29 cellular contexts compared by ENCODE assay signal in genomic region chr9:78856781-78857180, GRCh38.
"Had no signal": no experiment of that assay in that cellular context is flagged by ENCODE, and none has a peak within 500 bp of the region (broad histone marks: within the 10 kb centered on the region; RNA-seq: fewer than 3 reads in every experiment).

No MANE protein-coding gene starts in this region.

- H3K27me3 ChIP-seq: esophagus squamous epithelium, right atrium auricular region, stomach, tibial artery had no signal

- H3K79me2 ChIP-seq: parathyroid adenoma had no signal

- H3K9ac ChIP-seq: parathyroid adenoma had no signal

- H3K4me2 ChIP-seq: smooth muscle cell had no signal

- H2AFZ ChIP-seq: parathyroid adenoma had no signal

- H3K4me3 ChIP-seq: esophagus squamous epithelium, psoas muscle, right atrium auricular region, smooth muscle cell, stomach, tibial artery had no signal

- H3K4me1 ChIP-seq: esophagus squamous epithelium, parathyroid adenoma, psoas muscle, right atrium auricular region, stomach, tibial artery had no signal

- ATAC-seq: activated CD8-positive, alpha-beta T cell treated with anti-CD3 and anti-CD28 coated beads for 36 hours; activated T-cell treated with anti-CD3 and anti-CD28 coated beads, Interleukin-2, amount 50 U/mL, for 4 hours; activated T-helper 17 cell treated with anti-CD3 and anti-CD28 coated beads, Interleukin-2, amount 50 U/mL, for 72 hours; left cardiac atrium; left ventricle myocardium superior; psoas muscle; stimulated activated naive B cell treated with anti-CD40 and anti-IgM and Interleukin-4, amounts not matched to agents 10 μg/mL and 1 μg/mL and 100 μg/mL, for 72 hours; T-cell; WTC11 had no signal

- H3K9me3 ChIP-seq: esophagus squamous epithelium, psoas muscle, right atrium auricular region, stomach, tibial artery had no signal

- H3K36me3 ChIP-seq: esophagus squamous epithelium, right atrium auricular region, stomach, tibial artery had no signal

- DNase-seq: activated CD4-positive, alpha-beta T cell treated with anti-CD3 and anti-CD28 coated beads for 1 hour; activated CD4-positive, alpha-beta T cell treated with anti-CD3 and anti-CD28 coated beads, Interleukin-2, amount 50 U/mL, for 1 hour; activated CD8-positive, alpha-beta T cell treated with anti-CD3 and anti-CD28 coated beads for 36 hours; activated gamma-delta T cell treated with Interleukin-2 at 50 U/mL for 16 hours; activated naive CD4-positive, alpha-beta T cell treated with anti-CD3 and anti-CD28 coated beads, Interleukin-2, amount 50 U/mL, for 16 hours; activated T-cell treated with anti-CD3 and anti-CD28 coated beads, Interleukin-2, amount 50 U/mL, for 4 hours; amniotic stem cell; central memory CD4-positive, alpha-beta T cell; dermis blood vessel endothelial cell; effector CD4-positive, alpha-beta T cell; esophagus squamous epithelium; glutamatergic neuron; islet precursor cell; left cardiac atrium; left ventricle myocardium superior; naive B cell; nucleus accumbens; psoas muscle; stimulated activated CD4-positive, alpha-beta T cell treated with anti-CD3 and anti-CD28 coated beads, Interleukin-1b, Interleukin-23, amount 100 ng/mL, for 48 hours; stimulated activated naive B cell treated with anti-CD40 and anti-IgM and Interleukin-4, amounts not matched to agents 10 μg/mL and 1 μg/mL and 100 μg/mL, for 72 hours; stomach; T-cell; tibial artery had no signal

- H3K27ac ChIP-seq: epithelial cell of prostate, esophagus squamous epithelium, parathyroid adenoma, psoas muscle, right atrium auricular region, stomach, tibial artery had no signal
